17 cellular contexts compared by ENCODE assay signal in genomic region chr16:81311762-81312161, GRCh38. TPM values are rescaled to one million over a fixed set of nuclear protein-coding genes. Genes with fewer than 3 reads are reported as not detected.
DNase-seq lines count a peak whose midpoint lies in the region; ATAC-seq and TF ChIP-seq lines count a peak whose summit lies in the region.
"Had no signal": no experiment of that assay in that cellular context is flagged by ENCODE, and none has a peak within 500 bp of the region (broad histone marks: within the 10 kb centered on the region; RNA-seq: fewer than 3 reads in every experiment).

No MANE protein-coding gene starts in this region.

- no peak for TF ChIP-seq CTCF in WTC11 (IDR thresholded peaks at IDR 0.05)

- no peak overlapping the region for H3K4me3 Mint-ChIP-seq in stimulated activated naive CD8-positive, alpha-beta T cell treated with anti-CD3 and anti-CD28 coated beads, Interleukin-15, Interleukin-2, amounts not matched to agents 100 ng/mL and 50 ng/mL, for 24 hours
- no peak overlapping the region for H3K4me3 Mint-ChIP-seq in stimulated activated naive CD8-positive, alpha-beta T cell treated with anti-CD3 and anti-CD28 coated beads, Interleukin-15, amount 100 ng/mL, for 72 hours
- peak overlapping the region; percentile 16; the same call in 1 of the 2 replicates for H3K4me3 Mint-ChIP-seq in WTC11
- H3K4me3 Mint-ChIP-seq in naive thymus-derived CD8-positive, alpha-beta T cell, result peak overlapping the region in 3 of 10 donors; percentile 4 to 12 (median 6)

- H3K27me3 Mint-ChIP-seq in stimulated activated naive CD8-positive, alpha-beta T cell treated with anti-CD3 and anti-CD28 coated beads, Interleukin-15, Interleukin-2, amounts not matched to agents 100 ng/mL and 50 ng/mL, for 24 hours, result no peaks in the 10 kb centered on the region
- H3K27me3 Mint-ChIP-seq in stimulated activated naive CD8-positive, alpha-beta T cell treated with anti-CD3 and anti-CD28 coated beads, Interleukin-15, amount 100 ng/mL, for 72 hours, result no peaks in the 10 kb centered on the region
- peaks cover 4% of the 10 kb centered on the region; the same call in 1 of the 2 replicates for H3K27me3 Mint-ChIP-seq in WTC11 (ENCODE audit: low read depth)
- no peaks in the 10 kb centered on the region for H3K27me3 Mint-ChIP-seq in naive thymus-derived CD8-positive, alpha-beta T cell
- H3K27me3 Mint-ChIP-seq: CD4-positive, alpha-beta memory T cell had no signal

- no peaks in the 10 kb centered on the region for H3K36me3 Mint-ChIP-seq in stimulated activated naive CD8-positive, alpha-beta T cell treated with anti-CD3 and anti-CD28 coated beads, Interleukin-15, Interleukin-2, amounts not matched to agents 100 ng/mL and 50 ng/mL, for 24 hours (ENCODE audit: low read depth)
- peaks cover 3% of the 10 kb centered on the region for H3K36me3 Mint-ChIP-seq in WTC11
- H3K36me3 Mint-ChIP-seq in naive thymus-derived CD8-positive, alpha-beta T cell, result peaks cover 0 to 11% (median 0%) of the 10 kb centered on the region in 3 donors

- no peaks in the 10 kb centered on the region for H3K9me3 Mint-ChIP-seq in stimulated activated naive CD8-positive, alpha-beta T cell treated with anti-CD3 and anti-CD28 coated beads, Interleukin-15, Interleukin-2, amounts not matched to agents 100 ng/mL and 50 ng/mL, for 24 hours
- H3K9me3 Mint-ChIP-seq in stimulated activated naive CD8-positive, alpha-beta T cell treated with anti-CD3 and anti-CD28 coated beads, Interleukin-15, amount 100 ng/mL, for 72 hours, result no peaks in the 10 kb centered on the region
- H3K9me3 Mint-ChIP-seq in WTC11, result no peaks in the 10 kb centered on the region
- no peaks in the 10 kb centered on the region for H3K9me3 Mint-ChIP-seq in naive thymus-derived CD8-positive, alpha-beta T cell

- no peak for TF ChIP-seq POLR2A in GM18505 (IDR thresholded peaks at IDR 0.05; ENCODE audit: borderline replicate concordance, extremely low read depth, insufficient read depth, insufficient read length)

- DNase-seq in stimulated activated naive CD8-positive, alpha-beta T cell treated with anti-CD3 and anti-CD28 coated beads, Interleukin-15, amount 100 ng/mL, for 72 hours, result no peak
- DNase-seq in WTC11 (ENCODE audit: low spot score) (no peak), T1000 (lab: John Stamatoyannopoulos, UW) (no peak), NCI-H1694 (lab: John Stamatoyannopoulos, UW) (no peak)
- no peak for DNase-seq in naive thymus-derived CD8-positive, alpha-beta T cell
- DNase-seq: CD4-positive, alpha-beta memory T cell; COR-L47; DMS53; KBM-7; MM.1S; NCI-H2081; NCI-H2227 treated with DMSO at 0.1 percent for 48 hours; NCI-H526 treated with DMSO at 0.1 percent for 48 hours; Right ventricle myocardium superior; RPMI8226 had no signal

- CTCF ChIA-PET in WTC11 (lab: Charles Lee), result interaction anchor here (0.7 kb wide), 1 partner anchor 107 kb away, joined by 4 read pairs; no protein-coding TSS in a partner anchor

- POLR2A ChIA-PET in WTC11 (lab: Charles Lee), result no interaction called here
- POLR2A ChIA-PET in naive thymus-derived CD8-positive, alpha-beta T cell (lab: Charles Lee), result no interaction called here

- ATAC-seq in stimulated activated naive CD8-positive, alpha-beta T cell treated with anti-CD3 and anti-CD28 coated beads, Interleukin-15, amount 100 ng/mL, for 72 hours, result no peak
- ATAC-seq in WTC11 (no peak), GM18505 (IDR thresholded peaks at IDR 0.05; ENCODE audit: unreplicated experiment) (no peak)
- ATAC-seq in naive thymus-derived CD8-positive, alpha-beta T cell, result no peak

- peaks cover 74% of the 10 kb centered on the region for H3K4me1 Mint-ChIP-seq in stimulated activated naive CD8-positive, alpha-beta T cell treated with anti-CD3 and anti-CD28 coated beads, Interleukin-15, Interleukin-2, amounts not matched to agents 100 ng/mL and 50 ng/mL, for 24 hours (ENCODE audit: low read depth)
- peaks cover 69% of the 10 kb centered on the region for H3K4me1 Mint-ChIP-seq in stimulated activated naive CD8-positive, alpha-beta T cell treated with anti-CD3 and anti-CD28 coated beads, Interleukin-15, amount 100 ng/mL, for 72 hours
- peaks cover 31% of the 10 kb centered on the region for H3K4me1 Mint-ChIP-seq in WTC11
- peaks cover 25 to 63% (median 50%) of the 10 kb centered on the region in 4 donors for H3K4me1 Mint-ChIP-seq in naive thymus-derived CD8-positive, alpha-beta T cell

- H3K27ac Mint-ChIP-seq in stimulated activated naive CD8-positive, alpha-beta T cell treated with anti-CD3 and anti-CD28 coated beads, Interleukin-15, Interleukin-2, amounts not matched to agents 100 ng/mL and 50 ng/mL, for 24 hours, result peak overlapping the region; percentile 22
- no peak overlapping the region for H3K27ac Mint-ChIP-seq in stimulated activated naive CD8-positive, alpha-beta T cell treated with anti-CD3 and anti-CD28 coated beads, Interleukin-15, amount 100 ng/mL, for 72 hours
- peak overlapping the region; percentile 28; the same call in 1 of the 2 replicates for H3K27ac Mint-ChIP-seq in WTC11
- peak overlapping the region in 6 of 10 donors; percentile 2 to 78 (median 24) for H3K27ac Mint-ChIP-seq in naive thymus-derived CD8-positive, alpha-beta T cell

TF ChIP-seq in WTC11, 78 proteins besides CTCF, POLR2A, EP300 and RAD21 (continues in another document):
- no peak for TF ChIP-seq ZSCAN18 (CRISPR knock-in tag; IDR thresholded peaks at IDR 0.05)
- TF ChIP-seq E2F4 (CRISPR knock-in tag; IDR thresholded peaks at IDR 0.05; ENCODE audit: borderline replicate concordance, low read depth), result no peak
- TF ChIP-seq, protein P1, sequence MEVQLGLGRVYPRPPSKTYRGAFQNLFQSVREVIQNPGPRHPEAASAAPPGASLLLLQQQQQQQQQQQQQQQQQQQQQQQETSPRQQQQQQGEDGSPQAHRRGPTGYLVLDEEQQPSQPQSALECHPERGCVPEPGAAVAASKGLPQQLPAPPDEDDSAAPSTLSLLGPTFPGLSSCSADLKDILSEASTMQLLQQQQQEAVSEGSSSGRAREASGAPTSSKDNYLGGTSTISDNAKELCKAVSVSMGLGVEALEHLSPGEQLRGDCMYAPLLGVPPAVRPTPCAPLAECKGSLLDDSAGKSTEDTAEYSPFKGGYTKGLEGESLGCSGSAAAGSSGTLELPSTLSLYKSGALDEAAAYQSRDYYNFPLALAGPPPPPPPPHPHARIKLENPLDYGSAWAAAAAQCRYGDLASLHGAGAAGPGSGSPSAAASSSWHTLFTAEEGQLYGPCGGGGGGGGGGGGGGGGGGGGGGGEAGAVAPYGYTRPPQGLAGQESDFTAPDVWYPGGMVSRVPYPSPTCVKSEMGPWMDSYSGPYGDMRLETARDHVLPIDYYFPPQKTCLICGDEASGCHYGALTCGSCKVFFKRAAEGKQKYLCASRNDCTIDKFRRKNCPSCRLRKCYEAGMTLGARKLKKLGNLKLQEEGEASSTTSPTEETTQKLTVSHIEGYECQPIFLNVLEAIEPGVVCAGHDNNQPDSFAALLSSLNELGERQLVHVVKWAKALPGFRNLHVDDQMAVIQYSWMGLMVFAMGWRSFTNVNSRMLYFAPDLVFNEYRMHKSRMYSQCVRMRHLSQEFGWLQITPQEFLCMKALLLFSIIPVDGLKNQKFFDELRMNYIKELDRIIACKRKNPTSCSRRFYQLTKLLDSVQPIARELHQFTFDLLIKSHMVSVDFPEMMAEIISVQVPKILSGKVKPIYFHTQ (CRISPR knock-in tag; IDR thresholded peaks at IDR 0.05), result no peak
- TF ChIP-seq, protein P2, sequence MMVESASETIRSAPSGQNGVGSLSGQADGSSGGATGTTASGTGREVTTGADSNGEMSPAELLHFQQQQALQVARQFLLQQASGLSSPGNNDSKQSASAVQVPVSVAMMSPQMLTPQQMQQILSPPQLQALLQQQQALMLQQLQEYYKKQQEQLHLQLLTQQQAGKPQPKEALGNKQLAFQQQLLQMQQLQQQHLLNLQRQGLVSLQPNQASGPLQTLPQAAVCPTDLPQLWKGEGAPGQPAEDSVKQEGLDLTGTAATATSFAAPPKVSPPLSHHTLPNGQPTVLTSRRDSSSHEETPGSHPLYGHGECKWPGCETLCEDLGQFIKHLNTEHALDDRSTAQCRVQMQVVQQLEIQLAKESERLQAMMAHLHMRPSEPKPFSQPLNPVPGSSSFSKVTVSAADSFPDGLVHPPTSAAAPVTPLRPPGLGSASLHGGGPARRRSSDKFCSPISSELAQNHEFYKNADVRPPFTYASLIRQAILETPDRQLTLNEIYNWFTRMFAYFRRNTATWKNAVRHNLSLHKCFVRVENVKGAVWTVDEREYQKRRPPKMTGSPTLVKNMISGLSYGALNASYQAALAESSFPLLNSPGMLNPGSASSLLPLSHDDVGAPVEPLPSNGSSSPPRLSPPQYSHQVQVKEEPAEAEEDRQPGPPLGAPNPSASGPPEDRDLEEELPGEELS (CRISPR knock-in tag; IDR thresholded peaks at IDR 0.05), result no peak
- TF ChIP-seq CDX4 (CRISPR knock-in tag; IDR thresholded peaks at IDR 0.05; ENCODE audit: borderline replicate concordance), result no peak
- no peak for TF ChIP-seq ELF4 (CRISPR knock-in tag; IDR thresholded peaks at IDR 0.05; ENCODE audit: low read depth)

RNA-seq across cellular contexts. Expression of gene GAN, which starts 3.0 kb away (rescaled TPM):
- total RNA-seq in WTC11 (2021), result 20.1 to 25.4 TPM (median 21.8 TPM) in 3 replicates
- 10 to 100 TPM; 11.3 to 12.0 TPM for total RNA-seq in naive thymus-derived CD8-positive, alpha-beta T cell
- polyA plus RNA-seq in naive thymus-derived CD8-positive, alpha-beta T cell, result 1 to 10 TPM; 2.1 to 2.5 (median 2.2) TPM

Comparison
In these comparisons a context has a peak if more than half of its experiments do, and no peak if none do; other contexts are left out.
1. H3K27ac Mint-ChIP-seq: peak in stimulated activated naive CD8-positive, alpha-beta T cell treated with anti-CD3 and anti-CD28 coated beads, Interleukin-15, Interleukin-2, amounts not matched to agents 100 ng/mL and 50 ng/mL, for 24 hours (single experiment), WTC11 (single experiment) and naive thymus-derived CD8-positive, alpha-beta T cell (6 of 10); none in stimulated activated naive CD8-positive, alpha-beta T cell treated with anti-CD3 and anti-CD28 coated beads, Interleukin-15, amount 100 ng/mL, for 72 hours (0 of 2).